Comparison of ENCODE assay signal across 13 cellular contexts in genomic region chr19:55224679-55225414, GRCh38. TPM values are rescaled to one million over a fixed set of nuclear protein-coding genes. Genes with fewer than 3 reads are reported as not detected.
"Had no signal": no experiment of that assay in that cellular context is flagged by ENCODE, and none has a peak within 500 bp of the region (broad histone marks: within the 10 kb centered on the region; RNA-seq: fewer than 3 reads in every experiment).

No MANE protein-coding gene starts in this region.

RNA-seq across cellular contexts. Expression of gene PTPRH, which starts 15.5 kb away (rescaled TPM):
- total RNA-seq: activated CD4-positive, alpha-beta memory T cell treated with anti-CD3 and anti-CD28 coated beads, Interleukin-2, amount 10 ng/mL, durations not matched to agents 7 days and 5 days; activated T-helper 2 cell treated with anti-CD3 and anti-CD28 coated beads, Interferon-gamma antibody, Interleukin-2, Interleukin-4, amounts not matched to agents 10 μg/mL and 5 μg/mL and 100 μg/mL, durations not matched to agents 14 hours and 24 hours and 36 hours; T-helper 17 cell; upper lobe of right lung had no signal

RNA-seq across cellular contexts. Expression of gene SYT5, which starts 44.8 kb away (rescaled TPM):
- total RNA-seq: activated CD4-positive, alpha-beta memory T cell treated with anti-CD3 and anti-CD28 coated beads, Interleukin-2, amount 10 ng/mL, durations not matched to agents 7 days and 5 days; activated T-cell treated with anti-CD3 and anti-CD28 coated beads, Interleukin-2, amount 50 U/mL, for 4 hours; aorta; left ventricle myocardium inferior; lung microvascular endothelial cell; mesenteric fat pad; natural killer cell treated with Interleukin-12 subunit alpha and Interleukin-12 subunit beta and Interleukin-15 and Interleukin-18, amount 100 ng/mL, for 72 hours; sciatic nerve; upper lobe of right lung had no signal
- polyA plus RNA-seq: aorta, cardiac muscle cell, endothelial cell of umbilical vein had no signal
